ENCODE assay signal across 21 cellular contexts in the genomic region with DNA sequence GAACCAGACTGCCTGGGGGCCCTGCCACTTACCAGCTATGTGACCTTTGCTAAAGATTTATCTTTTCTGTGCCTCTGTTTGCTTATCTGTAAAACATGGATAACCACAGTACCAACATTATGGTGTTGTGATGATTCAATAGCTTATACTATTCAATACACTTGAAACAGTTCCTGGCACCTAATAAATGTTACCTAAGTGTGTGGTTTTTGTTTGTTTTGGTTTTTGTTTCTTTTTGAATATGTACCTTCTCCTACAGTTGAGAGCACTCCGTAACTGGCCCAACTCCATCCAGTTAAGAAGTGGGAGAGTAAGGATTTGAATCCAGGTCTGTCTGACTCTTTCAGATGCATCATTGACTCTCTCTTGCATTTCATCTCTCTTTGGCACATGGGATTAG.
"Had no signal": no experiment of that assay in that cellular context is flagged by ENCODE, and none has a peak within 500 bp of the region (broad histone marks: within the 10 kb centered on the region; RNA-seq: fewer than 3 reads in every experiment).

No MANE protein-coding gene starts in this region.

- H3K4me1 ChIP-seq: SJSA1 had no signal

- H3K27me3 ChIP-seq: SJSA1 had no signal

- H3K4me3 ChIP-seq: SJSA1 had no signal

- H3K36me3 ChIP-seq: SJSA1 had no signal

- H3K4me2 ChIP-seq: SK-N-SH had no signal

- H3K9me3 ChIP-seq: SJSA1, SK-N-SH had no signal

- DNase-seq: KBM-7, MV-4-11, NCI-H1048, NCI-H1105, NCI-H1417, NCI-H1436 treated with DMSO at 0.1 percent for 48 hours, NCI-H1694, NCI-H187 treated with DMSO at 0.1 percent for 48 hours, NCI-H2081 treated with DMSO at 0.1 percent for 48 hours, NCI-H2171, NCI-H226, NCI-H446, NCI-H524, NCI-H526 treated with DMSO at 0.1 percent for 48 hours, NCI-H748 treated with DMSO at 0.1 percent for 48 hours, Right ventricle myocardium superior, RPMI8226, SIG-M5, SK-N-SH, T-helper 2 cell had no signal

- H3K27ac ChIP-seq: SJSA1 had no signal

- H3K9ac ChIP-seq: SK-N-SH had no signal
